ENCODE assay signal across 21 cellular contexts in genomic region chr2:23324281-23324680, GRCh38.
DNase-seq lines count a peak whose midpoint lies in the region; ATAC-seq and TF ChIP-seq lines count a peak whose summit lies in the region.
"Had no signal": no experiment of that assay in that cellular context is flagged by ENCODE, and none has a peak within 500 bp of the region (broad histone marks: within the 10 kb centered on the region; RNA-seq: fewer than 3 reads in every experiment).

No MANE protein-coding gene starts in this region.

- H3K9ac ChIP-seq in MM.1S (ENCODE audit: low read length): no peak overlapping the region
- H3K9ac ChIP-seq: BLaER1, GM23248 had no signal

- H3K27me3 ChIP-seq in MM.1S (replicated peaks; ENCODE audit: insufficient read depth, low read length): no peaks in the 10 kb centered on the region
- H3K27me3 ChIP-seq: BLaER1 had no signal

- DNase-seq in NCI-H446 treated with DMSO at 0.1 percent for 48 hours (lab: John Stamatoyannopoulos, UW) (peak; percentile 52), NCI-H446 (lab: John Stamatoyannopoulos, UW) (no peak), G401 (ENCODE audit: low spot score) (peak; percentile 31), NCI-H2029 (lab: John Stamatoyannopoulos, UW) (peak; percentile 64), cerebellum (ENCODE audit: low spot score) (peak; percentile 16), mucosa of gallbladder (ENCODE audit: low spot score) (no peak), MM.1S (no peak)
- DNase-seq: Calu3; CD4-positive, alpha-beta memory T cell; GM23248; Kasumi-1; NCI-H187 treated with DMSO at 0.1 percent for 48 hours; PC-3; RPMI8226; SHP77 treated with DMSO at 0.1 percent for 48 hours; T-cell had no signal

- H3K4me3 ChIP-seq in MM.1S (ENCODE audit: low read length): no peak overlapping the region
- H3K4me3 ChIP-seq: BLaER1, GM12878, GM23248 had no signal

- no peaks in the 10 kb centered on the region for H3K9me3 ChIP-seq in MM.1S (replicated peaks; ENCODE audit: insufficient read depth, low read length)
- H3K9me3 ChIP-seq: BLaER1 had no signal

- no peaks in the 10 kb centered on the region for H4K20me1 ChIP-seq in MM.1S (ENCODE audit: insufficient read depth, low read length)
- H4K20me1 ChIP-seq: BLaER1 had no signal

- no peaks in the 10 kb centered on the region for H3K4me1 ChIP-seq in MM.1S (ENCODE audit: low read length)

- no peak for TF ChIP-seq CTCF in MM.1S (IDR thresholded peaks at IDR 0.05; ENCODE audit: low read length)

- in situ Hi-C loops in G401 (cut with HindIII; ENCODE audit: low sequenced_read_pairs): no loop called here

- H3K9me2 ChIP-seq in MM.1S (replicated peaks; ENCODE audit: insufficient read depth, low read length): no peaks in the 10 kb centered on the region

- H3K36me3 ChIP-seq in MM.1S (replicated peaks; ENCODE audit: insufficient read depth, low read length): no peaks in the 10 kb centered on the region
- H3K36me3 ChIP-seq: BLaER1 had no signal

- no peaks in the 10 kb centered on the region for H3K79me2 ChIP-seq in MM.1S (ENCODE audit: low read length)

- no peak overlapping the region for H3K4me2 ChIP-seq in MM.1S (ENCODE audit: low read depth, low read length)
- H3K4me2 ChIP-seq: BLaER1 had no signal

- no peak for ATAC-seq in GM18519 (IDR thresholded peaks at IDR 0.05; ENCODE audit: low FRiP score, unreplicated experiment)
- ATAC-seq: GM12878, HCT116, PC-3, SK-N-SH treated with all-trans-retinoic acid at 6 μM for 48 hours, T-cell had no signal

- H2AFZ ChIP-seq in MM.1S (ENCODE audit: low read length): no peak overlapping the region
- H2AFZ ChIP-seq: GM23248 had no signal

- no peaks in the 10 kb centered on the region for H3F3A ChIP-seq in MM.1S (ENCODE audit: insufficient read depth, low read length)

- H3K27ac ChIP-seq in MM.1S (ENCODE audit: low read length): no peak overlapping the region
- H3K27ac ChIP-seq: BLaER1, GM23248 had no signal

Comparison
In these comparisons a context has a peak if more than half of its experiments do, and no peak if none do; other contexts are left out.
1. DNase-seq: peak in NCI-H446 treated with DMSO at 0.1 percent for 48 hours (single experiment), G401 (single experiment), NCI-H2029 (single experiment) and cerebellum (single experiment); none in NCI-H446 (0 of 2), mucosa of gallbladder (single experiment) and MM.1S (single experiment).